Comparison of ENCODE assay signal across 1 cellular context in the genomic region with DNA sequence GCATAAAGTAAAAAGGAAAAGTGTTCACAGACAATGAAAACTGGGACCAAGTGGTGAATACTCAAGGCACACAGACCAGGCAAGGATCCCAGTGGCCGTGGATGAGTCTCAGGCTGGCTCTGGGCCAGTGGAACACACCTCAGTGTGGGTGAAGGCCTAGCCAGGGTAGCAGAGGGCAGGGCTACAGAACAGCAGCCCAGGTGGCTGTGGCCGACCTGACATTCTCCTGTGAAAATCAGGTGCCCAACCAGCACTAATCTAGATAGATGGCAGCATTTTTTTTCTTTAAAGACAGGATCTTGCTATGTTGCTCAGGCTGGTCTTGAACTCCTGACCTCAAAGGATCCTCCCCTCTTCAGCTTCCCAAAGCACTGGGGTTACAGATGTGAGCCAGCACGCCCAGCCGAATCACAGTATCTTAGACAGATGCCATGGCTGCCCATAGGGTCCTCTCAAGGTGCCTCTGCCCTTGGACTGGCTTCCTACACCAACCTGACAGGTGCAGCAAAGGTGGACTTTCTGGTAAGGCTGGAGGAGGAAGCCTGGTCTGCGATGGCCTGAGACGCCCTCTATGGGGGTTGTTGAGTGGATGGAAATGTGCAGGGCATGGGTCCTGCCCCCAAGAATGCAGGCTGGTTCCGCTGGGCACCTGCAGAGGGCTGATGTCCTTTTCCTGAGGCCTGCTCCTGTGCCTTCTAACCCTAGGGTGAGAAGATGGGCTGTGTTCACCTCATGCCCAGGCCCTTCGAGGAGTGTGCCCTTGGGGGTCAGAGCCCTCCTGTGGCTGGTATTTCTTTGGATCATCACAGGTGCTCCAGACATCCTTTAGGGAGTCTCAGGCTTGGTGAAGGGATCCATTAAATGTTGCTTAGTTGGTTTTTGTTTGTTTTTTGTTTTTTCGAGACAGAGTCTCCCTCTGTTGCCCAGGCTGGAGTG.
TF ChIP-seq lines count a peak whose summit lies in the region.

No MANE protein-coding gene starts in this region.

TF ChIP-seq in K562, 482 proteins besides CTCF, POLR2A, EP300 and RAD21:
- TF ChIP-seq SUPT5H (IDR thresholded peaks at IDR 0.05) (0 out of 2 replicates have a peak, but pooled peaks have one; percentile 37), MCM5 (IDR thresholded peaks at IDR 0.05; ENCODE audit: low read depth) (no peak), ARHGAP35 (IDR thresholded peaks at IDR 0.05; ENCODE audit: partially characterized antibody) (no peak), TSC22D4 (tag; IDR thresholded peaks at IDR 0.05) (no peak), POLR2AphosphoS5 (IDR thresholded peaks at IDR 0.05; ENCODE audit: control insufficient read depth, insufficient read depth, low read depth, low read length) (0 out of 2 replicates have a peak, but pooled peaks have one; percentile 14), ZNF584 (CRISPR knock-in tag; IDR thresholded peaks at IDR 0.05; ENCODE audit: low read depth) (no peak), CBX5 (IDR thresholded peaks at IDR 0.05; ENCODE audit: borderline replicate concordance, low read depth) (no peak), MYNN (IDR thresholded peaks at IDR 0.05) (0 out of 2 replicates have a peak, but pooled peaks have one; percentile 38), MYNN (CRISPR knock-in tag; IDR thresholded peaks at IDR 0.05) (no peak), ZNF121 (CRISPR knock-in tag; conservative IDR thresholded peaks at IDR 0.05) (peak; percentile 23; the same call in 1 of the 2 replicates), ZNF780A (CRISPR knock-in tag; IDR thresholded peaks at IDR 0.05) (no peak), ZNF707 (CRISPR knock-in tag; conservative IDR thresholded peaks at IDR 0.05) (no peak), NFIC (IDR thresholded peaks at IDR 0.05) (peak; percentile 51; the same call in 1 of the 2 replicates), KDM5B (IDR thresholded peaks at IDR 0.05; ENCODE audit: insufficient replicate concordance, low read depth, low read length) (peak; percentile 31), ZFPM2 (CRISPR knock-in tag; IDR thresholded peaks at IDR 0.05) (no peak), POLR2G (IDR thresholded peaks at IDR 0.05; ENCODE audit: low read depth, low read length) (peak; percentile 49; the same call in 1 of the 2 replicates), ZNF668 (CRISPR knock-in tag; IDR thresholded peaks at IDR 0.05) (no peak), GATAD2B (IDR thresholded peaks at IDR 0.05; ENCODE audit: borderline replicate concordance) (no peak), TFAM (CRISPR knock-in tag; conservative IDR thresholded peaks at IDR 0.05) (no peak), RBFOX2 (IDR thresholded peaks at IDR 0.05; ENCODE audit: low read depth, low read length) (peak; percentile 35; the same call in 1 of the 2 replicates)
- TF ChIP-seq, protein P1, sequence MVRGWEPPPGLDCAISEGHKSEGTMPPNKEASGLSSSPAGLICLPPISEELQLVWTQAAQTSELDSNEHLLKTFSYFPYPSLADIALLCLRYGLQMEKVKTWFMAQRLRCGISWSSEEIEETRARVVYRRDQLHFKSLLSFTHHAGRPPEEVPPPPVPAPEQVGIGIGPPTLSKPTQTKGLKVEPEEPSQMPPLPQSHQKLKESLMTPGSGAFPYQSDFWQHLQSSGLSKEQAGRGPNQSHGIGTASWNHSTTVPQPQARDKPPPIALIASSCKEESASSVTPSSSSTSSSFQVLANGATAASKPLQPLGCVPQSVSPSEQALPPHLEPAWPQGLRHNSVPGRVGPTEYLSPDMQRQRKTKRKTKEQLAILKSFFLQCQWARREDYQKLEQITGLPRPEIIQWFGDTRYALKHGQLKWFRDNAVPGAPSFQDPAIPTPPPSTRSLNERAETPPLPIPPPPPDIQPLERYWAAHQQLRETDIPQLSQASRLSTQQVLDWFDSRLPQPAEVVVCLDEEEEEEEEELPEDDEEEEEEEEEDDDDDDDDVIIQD (CRISPR knock-in tag; IDR thresholded peaks at IDR 0.05) = no peak
- TF ChIP-seq, protein P2, sequence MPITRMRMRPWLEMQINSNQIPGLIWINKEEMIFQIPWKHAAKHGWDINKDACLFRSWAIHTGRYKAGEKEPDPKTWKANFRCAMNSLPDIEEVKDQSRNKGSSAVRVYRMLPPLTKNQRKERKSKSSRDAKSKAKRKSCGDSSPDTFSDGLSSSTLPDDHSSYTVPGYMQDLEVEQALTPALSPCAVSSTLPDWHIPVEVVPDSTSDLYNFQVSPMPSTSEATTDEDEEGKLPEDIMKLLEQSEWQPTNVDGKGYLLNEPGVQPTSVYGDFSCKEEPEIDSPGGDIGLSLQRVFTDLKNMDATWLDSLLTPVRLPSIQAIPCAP (CRISPR knock-in tag; IDR thresholded peaks at IDR 0.05; ENCODE audit: borderline replicate concordance) = no peak
- TF ChIP-seq, protein P3, sequence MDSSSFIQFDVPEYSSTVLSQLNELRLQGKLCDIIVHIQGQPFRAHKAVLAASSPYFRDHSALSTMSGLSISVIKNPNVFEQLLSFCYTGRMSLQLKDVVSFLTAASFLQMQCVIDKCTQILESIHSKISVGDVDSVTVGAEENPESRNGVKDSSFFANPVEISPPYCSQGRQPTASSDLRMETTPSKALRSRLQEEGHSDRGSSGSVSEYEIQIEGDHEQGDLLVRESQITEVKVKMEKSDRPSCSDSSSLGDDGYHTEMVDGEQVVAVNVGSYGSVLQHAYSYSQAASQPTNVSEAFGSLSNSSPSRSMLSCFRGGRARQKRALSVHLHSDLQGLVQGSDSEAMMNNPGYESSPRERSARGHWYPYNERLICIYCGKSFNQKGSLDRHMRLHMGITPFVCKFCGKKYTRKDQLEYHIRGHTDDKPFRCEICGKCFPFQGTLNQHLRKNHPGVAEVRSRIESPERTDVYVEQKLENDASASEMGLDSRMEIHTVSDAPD (CRISPR knock-in tag; IDR thresholded peaks at IDR 0.05) = no peak
- TF ChIP-seq, protein P4, sequence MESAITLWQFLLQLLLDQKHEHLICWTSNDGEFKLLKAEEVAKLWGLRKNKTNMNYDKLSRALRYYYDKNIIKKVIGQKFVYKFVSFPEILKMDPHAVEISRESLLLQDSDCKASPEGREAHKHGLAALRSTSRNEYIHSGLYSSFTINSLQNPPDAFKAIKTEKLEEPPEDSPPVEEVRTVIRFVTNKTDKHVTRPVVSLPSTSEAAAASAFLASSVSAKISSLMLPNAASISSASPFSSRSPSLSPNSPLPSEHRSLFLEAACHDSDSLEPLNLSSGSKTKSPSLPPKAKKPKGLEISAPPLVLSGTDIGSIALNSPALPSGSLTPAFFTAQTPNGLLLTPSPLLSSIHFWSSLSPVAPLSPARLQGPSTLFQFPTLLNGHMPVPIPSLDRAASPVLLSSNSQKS (CRISPR knock-in tag; IDR thresholded peaks at IDR 0.05) = no peak
- TF ChIP-seq, protein P5, sequence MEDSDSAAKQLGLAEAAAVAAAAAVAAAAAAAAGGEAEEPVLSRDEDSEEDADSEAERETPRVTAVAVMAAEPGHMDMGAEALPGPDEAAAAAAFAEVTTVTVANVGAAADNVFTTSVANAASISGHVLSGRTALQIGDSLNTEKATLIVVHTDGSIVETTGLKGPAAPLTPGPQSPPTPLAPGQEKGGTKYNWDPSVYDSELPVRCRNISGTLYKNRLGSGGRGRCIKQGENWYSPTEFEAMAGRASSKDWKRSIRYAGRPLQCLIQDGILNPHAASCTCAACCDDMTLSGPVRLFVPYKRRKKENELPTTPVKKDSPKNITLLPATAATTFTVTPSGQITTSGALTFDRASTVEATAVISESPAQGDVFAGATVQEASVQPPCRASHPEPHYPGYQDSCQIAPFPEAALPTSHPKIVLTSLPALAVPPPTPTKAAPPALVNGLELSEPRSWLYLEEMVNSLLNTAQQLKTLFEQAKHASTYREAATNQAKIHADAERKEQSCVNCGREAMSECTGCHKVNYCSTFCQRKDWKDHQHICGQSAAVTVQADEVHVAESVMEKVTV (CRISPR knock-in tag; IDR thresholded peaks at IDR 0.05) = no peak
- TF ChIP-seq, protein P6, sequence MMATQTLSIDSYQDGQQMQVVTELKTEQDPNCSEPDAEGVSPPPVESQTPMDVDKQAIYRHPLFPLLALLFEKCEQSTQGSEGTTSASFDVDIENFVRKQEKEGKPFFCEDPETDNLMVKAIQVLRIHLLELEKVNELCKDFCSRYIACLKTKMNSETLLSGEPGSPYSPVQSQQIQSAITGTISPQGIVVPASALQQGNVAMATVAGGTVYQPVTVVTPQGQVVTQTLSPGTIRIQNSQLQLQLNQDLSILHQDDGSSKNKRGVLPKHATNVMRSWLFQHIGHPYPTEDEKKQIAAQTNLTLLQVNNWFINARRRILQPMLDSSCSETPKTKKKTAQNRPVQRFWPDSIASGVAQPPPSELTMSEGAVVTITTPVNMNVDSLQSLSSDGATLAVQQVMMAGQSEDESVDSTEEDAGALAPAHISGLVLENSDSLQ (IDR thresholded peaks at IDR 0.05) = no peak
- TF ChIP-seq, protein P7, sequence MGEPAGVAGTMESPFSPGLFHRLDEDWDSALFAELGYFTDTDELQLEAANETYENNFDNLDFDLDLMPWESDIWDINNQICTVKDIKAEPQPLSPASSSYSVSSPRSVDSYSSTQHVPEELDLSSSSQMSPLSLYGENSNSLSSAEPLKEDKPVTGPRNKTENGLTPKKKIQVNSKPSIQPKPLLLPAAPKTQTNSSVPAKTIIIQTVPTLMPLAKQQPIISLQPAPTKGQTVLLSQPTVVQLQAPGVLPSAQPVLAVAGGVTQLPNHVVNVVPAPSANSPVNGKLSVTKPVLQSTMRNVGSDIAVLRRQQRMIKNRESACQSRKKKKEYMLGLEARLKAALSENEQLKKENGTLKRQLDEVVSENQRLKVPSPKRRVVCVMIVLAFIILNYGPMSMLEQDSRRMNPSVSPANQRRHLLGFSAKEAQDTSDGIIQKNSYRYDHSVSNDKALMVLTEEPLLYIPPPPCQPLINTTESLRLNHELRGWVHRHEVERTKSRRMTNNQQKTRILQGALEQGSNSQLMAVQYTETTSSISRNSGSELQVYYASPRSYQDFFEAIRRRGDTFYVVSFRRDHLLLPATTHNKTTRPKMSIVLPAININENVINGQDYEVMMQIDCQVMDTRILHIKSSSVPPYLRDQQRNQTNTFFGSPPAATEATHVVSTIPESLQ (CRISPR knock-in tag; IDR thresholded peaks at IDR 0.05) = no peak
- TF ChIP-seq, protein P8, sequence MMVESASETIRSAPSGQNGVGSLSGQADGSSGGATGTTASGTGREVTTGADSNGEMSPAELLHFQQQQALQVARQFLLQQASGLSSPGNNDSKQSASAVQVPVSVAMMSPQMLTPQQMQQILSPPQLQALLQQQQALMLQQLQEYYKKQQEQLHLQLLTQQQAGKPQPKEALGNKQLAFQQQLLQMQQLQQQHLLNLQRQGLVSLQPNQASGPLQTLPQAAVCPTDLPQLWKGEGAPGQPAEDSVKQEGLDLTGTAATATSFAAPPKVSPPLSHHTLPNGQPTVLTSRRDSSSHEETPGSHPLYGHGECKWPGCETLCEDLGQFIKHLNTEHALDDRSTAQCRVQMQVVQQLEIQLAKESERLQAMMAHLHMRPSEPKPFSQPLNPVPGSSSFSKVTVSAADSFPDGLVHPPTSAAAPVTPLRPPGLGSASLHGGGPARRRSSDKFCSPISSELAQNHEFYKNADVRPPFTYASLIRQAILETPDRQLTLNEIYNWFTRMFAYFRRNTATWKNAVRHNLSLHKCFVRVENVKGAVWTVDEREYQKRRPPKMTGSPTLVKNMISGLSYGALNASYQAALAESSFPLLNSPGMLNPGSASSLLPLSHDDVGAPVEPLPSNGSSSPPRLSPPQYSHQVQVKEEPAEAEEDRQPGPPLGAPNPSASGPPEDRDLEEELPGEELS (CRISPR knock-in tag; IDR thresholded peaks at IDR 0.05; ENCODE audit: borderline replicate concordance) = no peak
- TF ChIP-seq, protein P9, sequence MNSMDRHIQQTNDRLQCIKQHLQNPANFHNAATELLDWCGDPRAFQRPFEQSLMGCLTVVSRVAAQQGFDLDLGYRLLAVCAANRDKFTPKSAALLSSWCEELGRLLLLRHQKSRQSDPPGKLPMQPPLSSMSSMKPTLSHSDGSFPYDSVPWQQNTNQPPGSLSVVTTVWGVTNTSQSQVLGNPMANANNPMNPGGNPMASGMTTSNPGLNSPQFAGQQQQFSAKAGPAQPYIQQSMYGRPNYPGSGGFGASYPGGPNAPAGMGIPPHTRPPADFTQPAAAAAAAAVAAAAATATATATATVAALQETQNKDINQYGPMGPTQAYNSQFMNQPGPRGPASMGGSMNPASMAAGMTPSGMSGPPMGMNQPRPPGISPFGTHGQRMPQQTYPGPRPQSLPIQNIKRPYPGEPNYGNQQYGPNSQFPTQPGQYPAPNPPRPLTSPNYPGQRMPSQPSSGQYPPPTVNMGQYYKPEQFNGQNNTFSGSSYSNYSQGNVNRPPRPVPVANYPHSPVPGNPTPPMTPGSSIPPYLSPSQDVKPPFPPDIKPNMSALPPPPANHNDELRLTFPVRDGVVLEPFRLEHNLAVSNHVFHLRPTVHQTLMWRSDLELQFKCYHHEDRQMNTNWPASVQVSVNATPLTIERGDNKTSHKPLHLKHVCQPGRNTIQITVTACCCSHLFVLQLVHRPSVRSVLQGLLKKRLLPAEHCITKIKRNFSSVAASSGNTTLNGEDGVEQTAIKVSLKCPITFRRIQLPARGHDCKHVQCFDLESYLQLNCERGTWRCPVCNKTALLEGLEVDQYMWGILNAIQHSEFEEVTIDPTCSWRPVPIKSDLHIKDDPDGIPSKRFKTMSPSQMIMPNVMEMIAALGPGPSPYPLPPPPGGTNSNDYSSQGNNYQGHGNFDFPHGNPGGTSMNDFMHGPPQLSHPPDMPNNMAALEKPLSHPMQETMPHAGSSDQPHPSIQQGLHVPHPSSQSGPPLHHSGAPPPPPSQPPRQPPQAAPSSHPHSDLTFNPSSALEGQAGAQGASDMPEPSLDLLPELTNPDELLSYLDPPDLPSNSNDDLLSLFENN (IDR thresholded peaks at IDR 0.05; ENCODE audit: low read depth in 2 of 2, low read length in 2 of 2) = no peak
TF ChIP-seq in K562: peak in this region for 8.
